ENCODE assay signal across 13 cellular contexts in the genomic region with DNA sequence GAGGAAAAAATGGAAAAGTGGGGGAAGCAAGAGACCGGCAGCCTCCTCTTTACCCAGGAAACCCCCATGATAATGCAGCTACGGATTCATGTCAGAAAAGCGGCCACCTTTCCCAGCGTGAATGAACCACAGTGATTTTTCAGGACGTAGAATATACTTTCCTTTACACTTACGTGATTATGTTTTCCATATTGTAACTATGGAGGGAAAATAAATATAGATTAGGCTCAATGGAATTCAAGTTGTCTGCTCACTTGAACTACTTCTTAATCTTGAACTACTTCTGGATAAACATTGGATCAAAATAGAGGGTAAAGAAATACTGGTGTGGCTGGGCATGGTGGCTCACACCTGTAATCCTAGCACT.
"Had no signal": no experiment of that assay in that cellular context is flagged by ENCODE, and none has a peak within 500 bp of the region (broad histone marks: within the 10 kb centered on the region; RNA-seq: fewer than 3 reads in every experiment).

No MANE protein-coding gene starts in this region.

- ATAC-seq: heart left ventricle had no signal

- H3K27ac Mint-ChIP-seq: activated CD4-positive, alpha-beta memory T cell treated with anti-CD3 and anti-CD28 coated beads for 36 hours; activated naive CD8-positive, alpha-beta T cell treated with anti-CD3 and anti-CD28 coated beads for 36 hours; effector memory CD8-positive, alpha-beta T cell; nephron progenitor cell; T-helper 17 cell had no signal

- H3K4me3 ChIP-seq: esophagus muscularis mucosa, gastroesophageal sphincter, heart left ventricle, thoracic aorta, upper lobe of left lung had no signal

- H3K9me3 ChIP-seq: esophagus muscularis mucosa, gastroesophageal sphincter, heart left ventricle, thoracic aorta, upper lobe of left lung had no signal

- H3K27ac ChIP-seq: esophagus muscularis mucosa, gastroesophageal sphincter, thoracic aorta, upper lobe of left lung had no signal

- H3K27me3 Mint-ChIP-seq: effector memory CD8-positive, alpha-beta T cell had no signal

- H3K36me3 ChIP-seq: esophagus muscularis mucosa, gastroesophageal sphincter, heart left ventricle, thoracic aorta, upper lobe of left lung had no signal

- DNase-seq: activated CD4-positive, CD25-positive, alpha-beta regulatory T cell; activated naive CD8-positive, alpha-beta T cell treated with anti-CD3 and anti-CD28 coated beads for 36 hours; effector memory CD8-positive, alpha-beta T cell; heart left ventricle; stimulated activated CD4-positive, alpha-beta T cell treated with anti-CD3 and anti-CD28 coated beads, Interleukin-4, amount 100 ng/mL, for 1 hour; stimulated activated naive CD4-positive, alpha-beta T cell had no signal

- H3K4me1 ChIP-seq: heart left ventricle, upper lobe of left lung had no signal

- H3K36me3 Mint-ChIP-seq: activated CD4-positive, alpha-beta memory T cell treated with anti-CD3 and anti-CD28 coated beads for 36 hours; activated naive CD8-positive, alpha-beta T cell treated with anti-CD3 and anti-CD28 coated beads for 36 hours had no signal

- H3K27me3 ChIP-seq: esophagus muscularis mucosa, gastroesophageal sphincter, heart left ventricle, upper lobe of left lung had no signal

- H3K4me3 Mint-ChIP-seq: activated CD4-positive, alpha-beta memory T cell treated with anti-CD3 and anti-CD28 coated beads for 36 hours; activated naive CD8-positive, alpha-beta T cell treated with anti-CD3 and anti-CD28 coated beads for 36 hours; effector memory CD8-positive, alpha-beta T cell; nephron progenitor cell; T-helper 17 cell had no signal

- H3K9me3 Mint-ChIP-seq: activated CD4-positive, alpha-beta memory T cell treated with anti-CD3 and anti-CD28 coated beads for 36 hours; activated naive CD8-positive, alpha-beta T cell treated with anti-CD3 and anti-CD28 coated beads for 36 hours; nephron progenitor cell had no signal
